19 cellular contexts compared by ENCODE assay signal in the genomic region with DNA sequence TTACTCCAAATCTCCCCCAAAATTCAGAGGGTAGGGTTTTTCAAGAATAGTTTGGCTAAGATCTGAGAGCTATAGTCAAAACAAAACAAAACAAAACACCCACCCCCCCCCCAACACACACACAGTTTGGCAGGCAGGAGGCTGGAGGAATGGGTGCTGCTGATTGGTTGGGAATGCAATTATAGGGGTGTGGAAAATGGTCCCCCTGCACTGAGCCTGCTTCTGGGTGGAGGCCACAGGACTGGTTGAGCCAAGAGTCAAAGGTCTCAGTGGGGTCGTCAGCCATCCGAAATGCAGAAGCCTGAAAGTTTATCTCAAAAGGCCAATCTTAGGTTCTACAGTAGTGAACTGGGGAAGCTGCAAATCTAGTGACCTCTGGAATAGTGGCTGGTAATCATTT. TPM values are rescaled to one million over a fixed set of nuclear protein-coding genes. Genes with fewer than 3 reads are reported as not detected.
DNase-seq lines count a peak whose midpoint lies in the region; ATAC-seq and TF ChIP-seq lines count a peak whose summit lies in the region.
"Had no signal": no experiment of that assay in that cellular context is flagged by ENCODE, and none has a peak within 500 bp of the region (broad histone marks: within the 10 kb centered on the region; RNA-seq: fewer than 3 reads in every experiment).

No MANE protein-coding gene starts in this region.

- no peaks in the 10 kb centered on the region for H3K4me1 ChIP-seq in endodermal cell (ENCODE audit: control insufficient read depth, insufficient read depth, low read length)

- peaks cover 30% of the 10 kb centered on the region for H3K36me3 ChIP-seq in endodermal cell (ENCODE audit: control insufficient read depth, insufficient read depth, low read length)
- H3K36me3 ChIP-seq: gastrocnemius medialis, suprapubic skin had no signal

- TF ChIP-seq CTCF in endodermal cell (conservative IDR thresholded peaks at IDR 0.05) (no peak), nephron (IDR thresholded peaks at IDR 0.05; ENCODE audit: unreplicated experiment in 3 of 3) (no peak)

- DNase-seq in ELF-1 (ENCODE audit: low read depth, low spot score) (peak; percentile 54), NCI-H226 (peak; percentile 33), endodermal cell (peak; percentile 54), NK-92 (lab: John Stamatoyannopoulos, UW; ENCODE audit: unreplicated experiment) (no peak)
- DNase-seq: activated CD4-positive, alpha-beta T cell treated with anti-CD3 and anti-CD28 coated beads, Interleukin-2, amount 50 U/mL, for 48 hours; activated naive CD4-positive, alpha-beta T cell; activated T-cell treated with anti-CD3 and anti-CD28 coated beads for 4 hours; AML-193; gastrocnemius medialis; HCEC 1CT; left ventricle myocardium inferior; NCI-H1417 treated with DMSO at 0.1 percent for 48 hours; NCI-H748 treated with DMSO at 0.1 percent for 48 hours; psoas muscle had no signal

- H3K9me3 Mint-ChIP-seq in endodermal cell (peaks cover 52% of the 10 kb centered on the region), nephron (peaks cover 7% of the 10 kb centered on the region)

- H3K27me3 Mint-ChIP-seq in endodermal cell (ENCODE audit: insufficient read depth) (no peaks in the 10 kb centered on the region), nephron (ENCODE audit: low read depth) (no peaks in the 10 kb centered on the region)

- no peak overlapping the region for H3K9ac ChIP-seq in endodermal cell (ENCODE audit: extremely low read depth, low read length, poor library complexity, severe bottlenecking)

- H3K4me1 Mint-ChIP-seq in endodermal cell (peaks cover 10% of the 10 kb centered on the region), nephron (peaks cover 18% of the 10 kb centered on the region)

- no peak overlapping the region for H3K4me3 Mint-ChIP-seq in endodermal cell
- peak overlapping the region; percentile 50 to 76 (median 58) for H3K4me3 Mint-ChIP-seq in nephron

- no peak overlapping the region for H3K27ac ChIP-seq in endodermal cell (ENCODE audit: low read depth, low read length)
- H3K27ac ChIP-seq: coronary artery, gastrocnemius medialis, psoas muscle had no signal

- ATAC-seq in HG03342 (IDR thresholded peaks at IDR 0.05; ENCODE audit: unreplicated experiment) = no peak
- ATAC-seq in GM21447 (IDR thresholded peaks at IDR 0.05; ENCODE audit: unreplicated experiment) = no peak
- ATAC-seq: gastrocnemius medialis, psoas muscle had no signal

- peak overlapping the region; percentile 88 for H3K4me3 ChIP-seq in endodermal cell (ENCODE audit: low read length)
- H3K4me3 ChIP-seq: coronary artery, gastrocnemius medialis, left ventricle myocardium inferior, psoas muscle had no signal

- H3K36me3 Mint-ChIP-seq in endodermal cell (ENCODE audit: low read depth) (peaks cover 46% of the 10 kb centered on the region), nephron (ENCODE audit: low read depth) (peaks cover 38% of the 10 kb centered on the region)

- H3K9me3 ChIP-seq in endodermal cell (ENCODE audit: control insufficient read depth, low read length) = peaks cover 49% of the 10 kb centered on the region
- H3K9me3 ChIP-seq: gastrocnemius medialis, psoas muscle had no signal

- H3K27ac Mint-ChIP-seq in endodermal cell (peak overlapping the region; percentile 69), nephron (peak overlapping the region in 1 of 3 experiments; percentile 57)

- no peaks in the 10 kb centered on the region for H3K27me3 ChIP-seq in endodermal cell (ENCODE audit: control insufficient read depth, insufficient read depth, low read length, poor library complexity, severe bottlenecking)
- H3K27me3 ChIP-seq: gastrocnemius medialis, suprapubic skin had no signal

- 75 to 100% methylated on average over 2 of the region's 2 CpGs for WGBS in endodermal cell (ENCODE audit: insufficient coverage in 1 of 2, insufficient read length in 1 of 2), 2 experiments

RNA-seq across cellular contexts. Expression of a gene that starts 2.5 kb away (rescaled TPM):
- 10 to 100 TPM; 32.5 to 48.7 TPM for total RNA-seq in endodermal cell
- polyA plus RNA-seq in endodermal cell (2013, experiment 1 of 2) = 29.0 TPM
- 29.4 TPM for polyA plus RNA-seq in endodermal cell (2013, experiment 2 of 2)
